11 cellular contexts compared by ENCODE assay signal in the genomic region with DNA sequence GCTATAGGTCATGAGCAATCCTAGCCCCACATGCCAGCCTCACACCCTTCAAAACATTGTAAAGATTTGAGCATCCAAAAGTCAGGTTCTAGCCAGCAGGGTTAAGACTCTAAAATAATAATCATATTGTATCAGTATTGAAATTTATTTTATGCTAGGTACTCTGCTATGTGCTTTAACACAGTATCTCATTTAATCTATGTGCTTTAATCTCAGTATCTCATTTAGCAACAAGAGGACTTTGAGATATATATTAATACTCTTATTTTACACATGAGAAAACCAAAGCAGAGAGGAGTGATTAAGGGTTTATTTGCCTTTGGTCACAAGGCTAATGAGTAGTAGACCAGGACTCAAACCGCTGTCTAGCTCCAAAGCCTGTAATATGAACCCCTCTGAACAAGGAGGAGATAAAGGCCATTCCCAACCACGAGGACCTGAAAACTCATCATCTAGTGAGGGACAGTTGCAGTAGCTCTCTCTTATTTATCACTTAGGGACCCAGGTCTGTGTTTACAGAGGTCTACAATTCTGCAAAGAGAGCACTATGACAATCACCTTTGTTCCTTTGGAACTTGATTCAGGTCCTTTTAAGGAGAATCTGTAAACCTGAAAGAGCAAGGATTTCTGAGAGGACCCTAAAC.
A peak's percentile ranks its signal among the peaks of the same experiment; 100 is the strongest.
DNase-seq lines count a peak whose midpoint lies in the region; ATAC-seq and TF ChIP-seq lines count a peak whose summit lies in the region.
"Had no signal": no experiment of that assay in that cellular context is flagged by ENCODE, and none has a peak within 500 bp of the region (broad histone marks: within the 10 kb centered on the region; RNA-seq: fewer than 3 reads in every experiment).

No MANE protein-coding gene starts in this region.

- intact Hi-C loops in Caco-2 (cut with micrococcal nuclease; ENCODE audit: unreplicated experiment) (no loop called here), IMR-90 (cut with micrococcal nuclease) (no loop called here), esophagus squamous epithelium (cut with DNase I) (no loop called here)
- intact Hi-C loops in CD4-positive, alpha-beta memory T cell (cut with micrococcal nuclease) = no loop called here

- H3K9me3 Mint-ChIP-seq in Caco-2 (ENCODE audit: unreplicated experiment) = no peaks in the 10 kb centered on the region
- H3K9me3 Mint-ChIP-seq in CD4-positive, alpha-beta memory T cell = peaks cover 0 to 1% (median 0%) of the 10 kb centered on the region in 8 donors
- H3K9me3 Mint-ChIP-seq: activated naive CD4-positive, alpha-beta T cell treated with anti-CD3 and anti-CD28 coated beads, Interleukin-2, amount 10 ng/mL, durations not matched to agents 7 days and 5 days had no signal

- DNase-seq in Caco-2 = no peak
- peak; percentile 79 for DNase-seq in IMR-90
- DNase-seq in epithelial cell of esophagus (ENCODE audit: low read depth) = peak; percentile 26
- DNase-seq in osteoblast (ENCODE audit: insufficient read length, low spot score, missing footprints) = peak; percentile 73
- DNase-seq in NCI-H82 treated with DMSO at 0.1 percent for 48 hours (lab: John Stamatoyannopoulos, UW; ENCODE audit: unreplicated experiment) = no peak
- no peak for DNase-seq in esophagus squamous epithelium (lab: John Stamatoyannopoulos, UW)
- no peak for DNase-seq in CD4-positive, alpha-beta memory T cell
- DNase-seq: activated naive CD4-positive, alpha-beta T cell treated with anti-CD3 and anti-CD28 coated beads, Interleukin-2, amount 10 ng/mL, durations not matched to agents 7 days and 5 days; KBM-7; NCI-H1694 had no signal

- no peaks in the 10 kb centered on the region for H3K27me3 ChIP-seq in Caco-2 (replicated peaks; ENCODE audit: control insufficient read depth, insufficient read depth, low read length)
- H3K27me3 ChIP-seq in IMR-90 (ENCODE audit: control insufficient read depth, insufficient read depth, low read length) = no peaks in the 10 kb centered on the region
- no peaks in the 10 kb centered on the region for H3K27me3 ChIP-seq in osteoblast (ENCODE audit: insufficient read depth, low read length)
- H3K27me3 ChIP-seq in esophagus squamous epithelium = no peaks in the 10 kb centered on the region
- no peaks in the 10 kb centered on the region for H3K27me3 ChIP-seq in CD4-positive, alpha-beta memory T cell (ENCODE audit: insufficient read depth, low read length)
- H3K27me3 ChIP-seq: SJCRH30 had no signal

- in situ Hi-C loops in IMR-90 (cut with MboI; ENCODE audit: low sequenced_read_pairs) = no loop called here

- H3K36me3 ChIP-seq in Caco-2 (ENCODE audit: control insufficient read depth, insufficient read depth, low read length) (no peaks in the 10 kb centered on the region), IMR-90 (ENCODE audit: control insufficient read depth, insufficient read depth, low read length) (no peaks in the 10 kb centered on the region), osteoblast (ENCODE audit: insufficient read depth, low read length) (no peaks in the 10 kb centered on the region), esophagus squamous epithelium (no peaks in the 10 kb centered on the region)
- no peaks in the 10 kb centered on the region for H3K36me3 ChIP-seq in CD4-positive, alpha-beta memory T cell (ENCODE audit: insufficient read depth, low read length)
- H3K36me3 ChIP-seq: SJCRH30 had no signal

- H3K4me1 Mint-ChIP-seq in Caco-2 (ENCODE audit: low read depth, unreplicated experiment) = peaks cover 27% of the 10 kb centered on the region
- H3K4me1 Mint-ChIP-seq in CD4-positive, alpha-beta memory T cell = peaks cover 12 to 23% (median 13%) of the 10 kb centered on the region in 4 donors

- TF ChIP-seq POLR2A in IMR-90 (IDR thresholded peaks at IDR 0.05; ENCODE audit: low read depth, low read length) (no peak), esophagus squamous epithelium (IDR thresholded peaks at IDR 0.05) (no peak)

- POLR2A ChIA-PET in Caco-2 (lab: Charles Lee) (interaction anchor here (2.4 kb wide), 1 partner anchor 117 kb away, joined by 18 read pairs; the partner anchor contains the start of gene SERTAD2), IMR-90 (lab: Charles Lee; ENCODE audit: unreplicated experiment) (no interaction called here)
- POLR2A ChIA-PET in CD4-positive, alpha-beta memory T cell (lab: Charles Lee; ENCODE audit: partially characterized antibody) = interaction anchor here (5.0 kb wide), 1 partner anchor 19 kb away, joined by 71 read pairs; no protein-coding TSS in a partner anchor

- H3K23ac ChIP-seq in IMR-90 (ENCODE audit: low read depth, low read length) = peak overlapping the region; percentile 36

- H3K4me1 ChIP-seq in Caco-2 = peaks cover 28% of the 10 kb centered on the region
- peaks cover 16% of the 10 kb centered on the region for H3K4me1 ChIP-seq in IMR-90 (ENCODE audit: control insufficient read depth, insufficient read depth, low read length)
- peaks cover 41% of the 10 kb centered on the region for H3K4me1 ChIP-seq in osteoblast (ENCODE audit: insufficient read depth, low read length)
- peaks cover 0 to 49% (median 0%) of the 10 kb centered on the region in 3 donors for H3K4me1 ChIP-seq in esophagus squamous epithelium
- peaks cover 14% of the 10 kb centered on the region for H3K4me1 ChIP-seq in CD4-positive, alpha-beta memory T cell (ENCODE audit: insufficient read depth, low read length)

- peak overlapping the region; percentile 3 for H2AK9ac ChIP-seq in IMR-90 (replicated peaks; ENCODE audit: low read depth, low read length, poor library complexity)

- H4K91ac ChIP-seq in IMR-90 (ENCODE audit: insufficient read depth, low read depth, low read length) = peak overlapping the region; percentile 13; the same call in 1 of the 2 replicates

- H4K20me1 ChIP-seq in IMR-90 (ENCODE audit: insufficient read depth, low read length) = no peaks in the 10 kb centered on the region
- no peaks in the 10 kb centered on the region for H4K20me1 ChIP-seq in osteoblast (ENCODE audit: insufficient read depth, low read length)

- H2AFZ ChIP-seq in IMR-90 (replicated peaks; ENCODE audit: low read length, poor library complexity) (peak overlapping the region; percentile 60), osteoblast (ENCODE audit: low read length) (peak overlapping the region; percentile 8)

- peak overlapping the region; percentile 40 for H4K5ac ChIP-seq in IMR-90 (ENCODE audit: low read depth, low read length)

- CTCF ChIA-PET in Caco-2 (lab: Charles Lee) = interaction anchor here (1.4 kb wide), 1 partner anchor 19 kb away, joined by 10 read pairs; no protein-coding TSS in a partner anchor
- CTCF ChIA-PET in IMR-90 (lab: Yijun Ruan, JAX) = interaction anchor here (0.8 to 1.9 kb wide), 4 partner anchors 62 to 270 kb away, joined by 3 to 5 read pairs (median 4); partner anchors contain the start of gene SERTAD2
- CTCF ChIA-PET in CD4-positive, alpha-beta memory T cell (lab: Charles Lee; ENCODE audit: partially characterized antibody) = interaction anchor here (1.1 to 4.0 kb wide), 4 partner anchors 60 to 124 kb away, joined by 3 to 23 read pairs (median 4); partner anchors contain the start of gene SERTAD2

- H3K79me1 ChIP-seq in IMR-90 (ENCODE audit: low read depth in 1 of 2, low read length in 2 of 2) = no peaks in the 10 kb centered on the region

- peak; percentile 15; the same call in 1 of the 2 replicates for ATAC-seq in IMR-90 (ENCODE audit: low read depth)

- no peaks in the 10 kb centered on the region for H3K79me2 ChIP-seq in osteoblast (ENCODE audit: insufficient read depth, low read length)

- H3K9ac ChIP-seq in IMR-90 (ENCODE audit: low read depth, low read length) = no peak overlapping the region; the same call in 1 of the 2 replicates

- H3K4ac ChIP-seq in IMR-90 (ENCODE audit: low read depth, low read length) = peak overlapping the region; percentile 73

- H2BK15ac ChIP-seq in IMR-90 (ENCODE audit: low read depth, low read length) = peak overlapping the region; percentile 84; the same call in 1 of the 3 replicates

- H3K27ac ChIP-seq in IMR-90 (ENCODE audit: insufficient read depth, low read length) (no peak overlapping the region; the same call in 1 of the 2 replicates), osteoblast (ENCODE audit: low read depth, low read length) (peak overlapping the region; percentile 99), esophagus squamous epithelium (peak overlapping the region in 1 of 4 donors; percentile 6)
- H3K27ac ChIP-seq in CD4-positive, alpha-beta memory T cell (ENCODE audit: low read depth, low read length) = no peak overlapping the region
- H3K27ac ChIP-seq: SJCRH30 had no signal

- H3K18ac ChIP-seq in IMR-90 (ENCODE audit: low read depth, low read length) = peak overlapping the region; percentile 62; the same call in 1 of the 2 replicates

- H3K14ac ChIP-seq in IMR-90 (replicated peaks; ENCODE audit: low read depth, low read length) = peak overlapping the region; percentile 51

- no peak for TF ChIP-seq RAD21 in IMR-90 (IDR thresholded peaks at IDR 0.05; ENCODE audit: low read length)

- peak overlapping the region; percentile 69 for H2BK120ac ChIP-seq in IMR-90 (ENCODE audit: low read depth, low read length)

- no peaks in the 10 kb centered on the region for H3K27me3 Mint-ChIP-seq in Caco-2 (ENCODE audit: insufficient read depth, unreplicated experiment)
- H3K27me3 Mint-ChIP-seq in CD4-positive, alpha-beta memory T cell = no peaks in the 10 kb centered on the region

- peak overlapping the region; percentile 65 for H2BK5ac ChIP-seq in IMR-90 (ENCODE audit: low read depth, low read length, poor library complexity, severe bottlenecking)

- H3K27ac Mint-ChIP-seq in Caco-2 (ENCODE audit: unreplicated experiment) = peak overlapping the region; percentile 84
- no peak overlapping the region for H3K27ac Mint-ChIP-seq in CD4-positive, alpha-beta memory T cell
- H3K27ac Mint-ChIP-seq: activated naive CD4-positive, alpha-beta T cell treated with anti-CD3 and anti-CD28 coated beads, Interleukin-2, amount 10 ng/mL, durations not matched to agents 7 days and 5 days had no signal

- H3K9me1 ChIP-seq in IMR-90 (ENCODE audit: insufficient read depth, low read length) = peaks cover 6% of the 10 kb centered on the region

- peak overlapping the region; percentile 78 for H3K4me3 Mint-ChIP-seq in Caco-2 (ENCODE audit: unreplicated experiment)
- H3K4me3 Mint-ChIP-seq in CD4-positive, alpha-beta memory T cell = peak overlapping the region in 3 of 8 donors; percentile 20 to 53 (median 31)
- H3K4me3 Mint-ChIP-seq: activated naive CD4-positive, alpha-beta T cell treated with anti-CD3 and anti-CD28 coated beads, Interleukin-2, amount 10 ng/mL, durations not matched to agents 7 days and 5 days had no signal

- H3K4me2 ChIP-seq in IMR-90 (ENCODE audit: low read depth, low read length) (peak overlapping the region; percentile 55), osteoblast (ENCODE audit: insufficient read depth, low read length) (peak overlapping the region; percentile 70)

- TF ChIP-seq CTCF in Caco-2 (IDR thresholded peaks at IDR 0.05; ENCODE audit: insufficient read depth in 1 of 2, low read depth in 1 of 2, low read length in 1 of 2, severe bottlenecking in 1 of 2, unreplicated experiment in 1 of 2) (no peak), IMR-90 (conservative IDR thresholded peaks at IDR 0.05; ENCODE audit: low read depth, low read length) (no peak), epithelial cell of esophagus (IDR thresholded peaks at IDR 0.05; ENCODE audit: insufficient read depth, low read depth, low read length, missing control alignments) (no peak), osteoblast (IDR thresholded peaks at IDR 0.05; ENCODE audit: extremely low read depth, low read depth, low read length) (no peak), esophagus squamous epithelium (IDR thresholded peaks at IDR 0.05) (no peak)

- H3K4me3 ChIP-seq in Caco-2 (ENCODE audit: low read depth, low read length) (no peak overlapping the region; the same call in 1 of the 2 replicates), IMR-90 (ENCODE audit: insufficient read depth, low read depth, low read length) (no peak overlapping the region), epithelial cell of esophagus (ENCODE audit: low read length) (no peak overlapping the region), osteoblast (ENCODE audit: insufficient read depth, low read length) (no peak overlapping the region), esophagus squamous epithelium (no peak overlapping the region)
- H3K4me3 ChIP-seq in CD4-positive, alpha-beta memory T cell (ENCODE audit: low read length in 2 of 2) = no peak overlapping the region
- H3K4me3 ChIP-seq: SJCRH30 had no signal

- no TSS peak for BruUV-seq in Caco-2 (replicated peaks; lab: Mats Ljungman, UMichigan)
- BruUV-seq in IMR-90 (replicated peaks; lab: Mats Ljungman, UMichigan) = no TSS peak

- H4K8ac ChIP-seq in IMR-90 (ENCODE audit: low read depth in 2 of 2, low read length in 2 of 2) = peak overlapping the region in 1 of 2 experiments; percentile 24; a peak in 1 of 4 replicates

- peak overlapping the region; percentile 71 for H2AK5ac ChIP-seq in IMR-90 (ENCODE audit: low read depth, low read length)

- H2BK20ac ChIP-seq in IMR-90 (ENCODE audit: low read depth, low read length) = peak overlapping the region; percentile 89

- no CpG with 5 or more reads among the region's 2 CpGs for WGBS in IMR-90 (ENCODE audit: extremely low coverage in 2 of 2, insufficient read length in 1 of 2), 2 experiments
- WGBS in esophagus squamous epithelium, 2 donors = 72 to 81% methylated on average over 2 of the region's 2 CpGs

- no peak overlapping the region for H3K56ac ChIP-seq in IMR-90 (ENCODE audit: extremely low read depth, insufficient read depth, low read length)

- peaks cover 6% of the 10 kb centered on the region for H3K36me3 Mint-ChIP-seq in Caco-2 (ENCODE audit: insufficient read depth, unreplicated experiment)
- H3K36me3 Mint-ChIP-seq in CD4-positive, alpha-beta memory T cell = peaks cover 0 to 3% of the 10 kb centered on the region in 2 donors
- H3K36me3 Mint-ChIP-seq: activated naive CD4-positive, alpha-beta T cell treated with anti-CD3 and anti-CD28 coated beads, Interleukin-2, amount 10 ng/mL, durations not matched to agents 7 days and 5 days had no signal

- dilution Hi-C loops in IMR-90 (cut with HindIII; ENCODE audit: low sequenced_read_pairs, unreplicated experiment) = no loop called here

- no peaks in the 10 kb centered on the region for H3K9me3 ChIP-seq in Caco-2
- H3K9me3 ChIP-seq in IMR-90 (ENCODE audit: control insufficient read depth, insufficient read depth, low read length) = no peaks in the 10 kb centered on the region; the same call in 1 of the 2 replicates
- no peaks in the 10 kb centered on the region for H3K9me3 ChIP-seq in osteoblast (ENCODE audit: low read depth, low read length)
- H3K9me3 ChIP-seq in esophagus squamous epithelium = peaks cover 0 to under 1% (median 0%) of the 10 kb centered on the region in 3 donors
- H3K9me3 ChIP-seq in CD4-positive, alpha-beta memory T cell (ENCODE audit: control insufficient read depth in 1 of 2, low read length in 2 of 2) = no peaks in the 10 kb centered on the region
- H3K9me3 ChIP-seq: SJCRH30 had no signal

Comparison
In these comparisons a context has a peak if more than half of its experiments do, and no peak if none do; other contexts are left out.
1. DNase-seq: peak in IMR-90 (single experiment), epithelial cell of esophagus (single experiment) and osteoblast (single experiment); none in Caco-2 (0 of 2), NCI-H82 treated with DMSO at 0.1 percent for 48 hours (single experiment), esophagus squamous epithelium (single experiment) and CD4-positive, alpha-beta memory T cell (0 of 5).